In genomic region chr10:69438531-69439349, GRCh38 we compare ENCODE assay signal across 11 cellular contexts. TPM values are rescaled to one million over a fixed set of nuclear protein-coding genes. Genes with fewer than 3 reads are reported as not detected.
DNase-seq lines count a peak whose midpoint lies in the region; ATAC-seq, FAIRE-seq and TF ChIP-seq lines count a peak whose summit lies in the region.
"Had no signal": no experiment of that assay in that cellular context is flagged by ENCODE, and none has a peak within 500 bp of the region (broad histone marks: within the 10 kb centered on the region; RNA-seq: fewer than 3 reads in every experiment).

No MANE protein-coding gene starts in this region.

- TF ChIP-seq POLR2A in K562 (conservative IDR thresholded peaks at IDR 0.05): no peak

- TF ChIP-seq CTCF in K562 (IDR thresholded peaks at IDR 0.05 in 2 of 3, conservative IDR thresholded peaks at IDR 0.05 in 1 of 3; ENCODE audit: insufficient read depth in 2 of 3, low read depth in 1 of 3, low read length in 3 of 3) (no peak), left lung (IDR thresholded peaks at IDR 0.05) (no peak), omental fat pad (IDR thresholded peaks at IDR 0.05) (no peak), dorsolateral prefrontal cortex (IDR thresholded peaks at IDR 0.05 in 54 of 56, conservative IDR thresholded peaks at IDR 0.05 in 2 of 56; ENCODE audit: low read depth in 1 of 56, partially characterized antibody in 56 of 56) (no peak)

- peak; percentile 78 for DNase-seq in A172 (ENCODE audit: low spot score)
- DNase-seq in KBM-7: peak; percentile 53
- no peak for DNase-seq in K562 (ENCODE audit: extremely low read depth in 1 of 4, low spot score in 3 of 4)
- DNase-seq in left lung: no peak
- no peak for DNase-seq in omental fat pad (ENCODE audit: low spot score)
- DNase-seq in dorsolateral prefrontal cortex: no peak
- DNase-seq: activated naive CD4-positive, alpha-beta T cell treated with anti-CD3 and anti-CD28 coated beads, Interleukin-2, amount 50 U/mL, for 16 hours had no signal

- CTCF ChIA-PET in K562 (lab: Yijun Ruan, JAX; ENCODE audit: low intra/inter-chr PET ratio): no interaction called here

- no peaks in the 10 kb centered on the region for H3K79me2 ChIP-seq in K562 (ENCODE audit: control insufficient read depth, insufficient read depth, low read length)

- H3K4me1 ChIP-seq in K562 (replicated peaks in 1 of 2; ENCODE audit: control insufficient read depth in 2 of 2, insufficient read depth in 2 of 2, low read length in 2 of 2) (peaks cover 0 to 10% of the 10 kb centered on the region in 2 experiments; a peak in 2 of 5 replicates), left lung (peaks cover 14 to 29% of the 10 kb centered on the region in 2 donors)

- peaks cover 40 to 59% of the 10 kb centered on the region in 2 experiments for H3K27me3 ChIP-seq in K562 (ENCODE audit: control insufficient read depth in 2 of 2, insufficient read depth in 2 of 2, low read length in 2 of 2)
- no peaks in the 10 kb centered on the region for H3K27me3 ChIP-seq in left lung
- H3K27me3 ChIP-seq in dorsolateral prefrontal cortex: peaks cover 0 to 5% (median 0%) of the 10 kb centered on the region in 45 donors
- H3K27me3 ChIP-seq: thyroid gland had no signal

- no peak for FAIRE-seq in K562 (lab: Jason Lieb, UNC)

- H3K9ac ChIP-seq in K562 (ENCODE audit: insufficient read depth in 1 of 2, low read depth in 2 of 2, low read length in 2 of 2): no peak overlapping the region; a peak in 1 of 4 replicates

- H3K9me1 ChIP-seq in K562 (ENCODE audit: control insufficient read depth, insufficient read depth, low read length): no peaks in the 10 kb centered on the region

- H3K4me2 ChIP-seq in K562 (ENCODE audit: insufficient read depth, low read length): peak overlapping the region; percentile 13; the same call in 1 of the 2 replicates
- H3K4me2 ChIP-seq: GM23338 had no signal

- no TSS peak for BruUV-seq in K562 (replicated peaks; lab: Mats Ljungman, UMichigan)

- WGBS in K562 (ENCODE audit: insufficient coverage, low coverage, missing lambda C conversion rate): 2% methylated on average over 10 of the region's 10 CpGs

- no peaks in the 10 kb centered on the region for H3K9me3 ChIP-seq in K562 (replicated peaks; ENCODE audit: control insufficient read depth, insufficient read depth, low read depth, low read length)
- no peaks in the 10 kb centered on the region for H3K9me3 ChIP-seq in left lung
- H3K9me3 ChIP-seq: thyroid gland had no signal

- H4K20me1 ChIP-seq in K562 (replicated peaks; ENCODE audit: control insufficient read depth, insufficient read depth, low read length): no peaks in the 10 kb centered on the region; the same call in 1 of the 2 replicates

- H3K36me3 ChIP-seq in K562 (ENCODE audit: control insufficient read depth, insufficient read depth, low read length): no peaks in the 10 kb centered on the region
- no peaks in the 10 kb centered on the region for H3K36me3 ChIP-seq in left lung
- H3K36me3 ChIP-seq: thyroid gland had no signal

- intact Hi-C loops in K562 (cut with micrococcal nuclease): no loop called here
- intact Hi-C loops in left lung (cut with DNase I): no loop called here
- intact Hi-C loops in dorsolateral prefrontal cortex (cut with DNase I): no loop called here

- H3K4me3 ChIP-seq in K562 (no peak overlapping the region), left lung (no peak overlapping the region), dorsolateral prefrontal cortex (no peak overlapping the region)
- H3K4me3 ChIP-seq: GM23338, thyroid gland had no signal

- no peak overlapping the region for H3K27ac ChIP-seq in K562 (ENCODE audit: extremely low read depth, low read depth, low read length)
- H3K27ac ChIP-seq in left lung: peak overlapping the region; percentile 71 to 74
- peak overlapping the region in 1 of 59 donors; percentile 77 for H3K27ac ChIP-seq in dorsolateral prefrontal cortex

- ATAC-seq in K562 (no peak), left lung (peak; percentile 80), HG02623 (IDR thresholded peaks at IDR 0.05; ENCODE audit: unreplicated experiment) (no peak), omental fat pad (ENCODE audit: low FRiP score) (no peak), GM19324 (IDR thresholded peaks at IDR 0.05; ENCODE audit: low FRiP score, unreplicated experiment) (no peak)

- peak overlapping the region; percentile 68 for H2AFZ ChIP-seq in K562 (ENCODE audit: low read depth, low read length)

- in situ Hi-C loops in KBM-7 (cut with MboI; ENCODE audit: low pct_unique_long_range_greater_than_20kb, low sequenced_read_pairs): loop anchor here (10.0 kb wide), 1 partner anchor 66 kb away; no protein-coding TSS in a partner anchor
- in situ Hi-C loops in K562 (cut with MboI): no loop called here

- no peak for TF ChIP-seq RAD21 in K562 (CRISPR knock-in tag; conservative IDR thresholded peaks at IDR 0.05 in 1 of 2, IDR thresholded peaks at IDR 0.05 in 1 of 2)

- POLR2A ChIA-PET in K562 (lab: Yijun Ruan, JAX): interaction anchor here (0.5 to 1.6 kb wide), 4 partner anchors 10 to 363 kb away, joined by 3 to 6 read pairs (median 4); partner anchors contain the start of gene TSPAN15

- no peak for TF ChIP-seq EP300 in K562 (IDR thresholded peaks at IDR 0.05; ENCODE audit: low read length)

TF ChIP-seq in K562, 482 proteins besides CTCF, POLR2A, EP300 and RAD21 (continues in another document):
- TF ChIP-seq HMG20B (CRISPR knock-in tag; IDR thresholded peaks at IDR 0.05) (no peak), ZSCAN32 (CRISPR knock-in tag; IDR thresholded peaks at IDR 0.05) (no peak), ZBTB7A (IDR thresholded peaks at IDR 0.05; ENCODE audit: borderline replicate concordance, control insufficient read depth, low read depth, low read length) (no peak)
- TF ChIP-seq, protein P1, sequence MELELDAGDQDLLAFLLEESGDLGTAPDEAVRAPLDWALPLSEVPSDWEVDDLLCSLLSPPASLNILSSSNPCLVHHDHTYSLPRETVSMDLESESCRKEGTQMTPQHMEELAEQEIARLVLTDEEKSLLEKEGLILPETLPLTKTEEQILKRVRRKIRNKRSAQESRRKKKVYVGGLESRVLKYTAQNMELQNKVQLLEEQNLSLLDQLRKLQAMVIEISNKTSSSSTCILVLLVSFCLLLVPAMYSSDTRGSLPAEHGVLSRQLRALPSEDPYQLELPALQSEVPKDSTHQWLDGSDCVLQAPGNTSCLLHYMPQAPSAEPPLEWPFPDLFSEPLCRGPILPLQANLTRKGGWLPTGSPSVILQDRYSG (tag; conservative IDR thresholded peaks at IDR 0.05; ENCODE audit: low read depth): no peak

RNA-seq across cellular contexts. Expression of gene TSPAN15, which starts 12.5 kb away (rescaled TPM):
- total RNA-seq in A172 (2014; rRNA removed; shearing (Covaris generic)): 13.6 and 18.7 TPM in 2 replicates
- 0.95 TPM in 1 of 2 replicates, not detected in the other for total RNA-seq in K562 (2011; cell fraction: chromatin; rRNA removed; ENCODE audit: low replicate concordance)
- total RNA-seq in K562 (2011; cell fraction: nucleolus; rRNA removed): 0.17 and 0.66 TPM in 2 replicates
- 0.38 TPM in 1 of 2 replicates, not detected in the other for total RNA-seq in K562 (2011; cell fraction: nucleoplasm; rRNA removed)
- total RNA-seq in K562 (2014; rRNA removed) (0.78 and 1.0 TPM in 2 replicates), K562 (2014; rRNA removed; fragmentation: Illumina TruSeq; extraction: Trizol) (0.33 and 0.35 TPM in 2 replicates), K562 (2015; rRNA removed; fragmentation: Illumina TruSeq; extraction: Trizol) (0.19 and 0.36 TPM in 2 replicates), K562 (2021) (0.53 and 0.83 TPM in 2 replicates), left lung (10 to 100 TPM; 52.4 to 67.9 TPM), omental fat pad (100 to 1,000 TPM in 1 of 4 donors, 10 to 100 TPM in 3; 45.6 to 141 (median 72.5) TPM), dorsolateral prefrontal cortex (100 to 1,000 TPM in 10 of 120 experiments, 10 to 100 TPM in 109, 1 to 10 TPM in 1; 8.7 to 188 (median 44.2) TPM)
- polyA plus RNA-seq in K562 (2011; rRNA removed) (0.45 and 0.64 TPM in 2 replicates), K562 (2014; fragmentation: Illumina TruSeq; extraction: Trizol) (0.26 and 0.45 TPM in 2 replicates), K562 (2014; fragmentation: Nextera tagmentation; extraction: Ambion mirVana) (not detected), K562 (2014; rRNA removed) (0.36 and 1.2 TPM in 2 replicates)
- polyA plus RNA-seq in K562 (2011; cell fraction: cytosol; rRNA removed): 0.81 and 0.88 TPM in 2 replicates
- 0.71 and 0.73 TPM in 2 replicates for polyA plus RNA-seq in K562 (2011; cell fraction: nucleus; rRNA removed)
- 0.59 and 0.89 TPM in 2 replicates for polyA plus RNA-seq in K562 (2012)
- polyA minus RNA-seq in K562 (2011; rRNA and poly(A)+ RNA removed): 0.48 and 0.53 TPM in 2 replicates
- 0.95 and 2.6 TPM in 2 replicates for polyA minus RNA-seq in K562 (2011; cell fraction: cytosol; rRNA and poly(A)+ RNA removed)
- 1.1 TPM in 2 replicates for polyA minus RNA-seq in K562 (2011; cell fraction: nucleus; rRNA and poly(A)+ RNA removed)

RNA-seq across cellular contexts. Expression of gene TACR2, which starts 22.0 kb away (rescaled TPM):
- not detected in 2 replicates for total RNA-seq in A172 (2014; rRNA removed; shearing (Covaris generic))
- total RNA-seq in K562 (2011; cell fraction: chromatin; rRNA removed; ENCODE audit: low replicate concordance): not detected in 2 replicates
- total RNA-seq in K562 (2011; cell fraction: nucleolus; rRNA removed): not detected in 2 replicates
- total RNA-seq in K562 (2011; cell fraction: nucleoplasm; rRNA removed): not detected in 2 replicates
- not detected in 2 replicates for total RNA-seq in K562 (2014; rRNA removed)
- not detected in 2 replicates for total RNA-seq in K562 (2014; rRNA removed; fragmentation: Illumina TruSeq; extraction: Trizol)
- total RNA-seq in K562 (2015; rRNA removed; fragmentation: Illumina TruSeq; extraction: Trizol): not detected in 2 replicates
- not detected in 2 replicates for total RNA-seq in K562 (2021)
- polyA plus RNA-seq in K562 (2011; rRNA removed): not detected in 2 replicates
- polyA plus RNA-seq in K562 (2011; cell fraction: cytosol; rRNA removed): not detected in 2 replicates
- not detected in 2 replicates for polyA plus RNA-seq in K562 (2011; cell fraction: nucleus; rRNA removed)
- polyA plus RNA-seq in K562 (2012): 0.20 and 0.22 TPM in 2 replicates
- not detected in 2 replicates for polyA plus RNA-seq in K562 (2014; fragmentation: Illumina TruSeq; extraction: Trizol)
- polyA plus RNA-seq in K562 (2014; fragmentation: Nextera tagmentation; extraction: Ambion mirVana): not detected
- polyA plus RNA-seq in K562 (2014; rRNA removed): not detected in 2 replicates
- polyA minus RNA-seq in K562 (2011; rRNA and poly(A)+ RNA removed): not detected in 2 replicates
- polyA minus RNA-seq in K562 (2011; cell fraction: cytosol; rRNA and poly(A)+ RNA removed): not detected in 2 replicates
- polyA minus RNA-seq in K562 (2011; cell fraction: nucleus; rRNA and poly(A)+ RNA removed): not detected in 2 replicates
- under 1 TPM; 0.31 to 0.55 TPM for total RNA-seq in left lung
- total RNA-seq in omental fat pad: under 1 TPM in 3 of 4 donors, not detected in 1; 0.44 to 0.96 (median 0.74) TPM
- total RNA-seq in dorsolateral prefrontal cortex: 1 to 10 TPM in 27 of 120 experiments, under 1 TPM in 86, not detected in 7; 0.20 to 2.4 (median 0.75) TPM
- total RNA-seq: GM23338, thyroid gland had no signal
- polyA plus RNA-seq: GM23338 had no signal

Comparison
In these comparisons a context has a peak if more than half of its experiments do, and no peak if none do; other contexts are left out.
1. DNase-seq: peak in A172 (single experiment) and KBM-7 (single experiment); none in K562 (0 of 4), left lung (0 of 2), omental fat pad (single experiment) and dorsolateral prefrontal cortex (0 of 10).